ENCODE assay signal across 1 cellular context in the genomic region with DNA sequence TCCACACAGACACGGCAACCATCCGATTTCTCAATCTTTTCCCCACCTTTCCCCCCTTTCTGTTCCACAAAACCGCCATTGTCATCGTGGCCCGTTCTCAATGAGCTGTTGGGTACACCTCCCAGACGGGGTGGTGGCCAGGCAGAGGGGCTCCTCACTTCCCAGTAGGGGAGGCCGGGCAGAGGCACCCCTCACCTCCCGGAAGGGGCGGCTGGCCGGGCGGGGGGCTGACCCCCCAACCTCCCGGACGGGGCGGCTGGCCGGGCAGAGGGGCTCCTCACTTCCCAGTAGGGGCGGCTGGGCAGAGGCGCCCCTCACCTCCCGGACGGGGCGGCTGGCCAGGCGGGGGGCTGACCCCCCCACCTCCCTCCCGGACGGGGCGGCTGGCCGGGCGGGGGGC. TPM values are rescaled to one million over a fixed set of nuclear protein-coding genes. Genes with fewer than 3 reads are reported as not detected.
"Had no signal": no experiment of that assay in that cellular context is flagged by ENCODE, and none has a peak within 500 bp of the region (broad histone marks: within the 10 kb centered on the region; RNA-seq: fewer than 3 reads in every experiment).

No MANE protein-coding gene starts in this region.

RNA-seq across cellular contexts. Expression of gene NLRC4, which starts 28.8 kb away (rescaled TPM):
- total RNA-seq: G401 had no signal
